ENCODE assay signal across 14 cellular contexts in the genomic region with DNA sequence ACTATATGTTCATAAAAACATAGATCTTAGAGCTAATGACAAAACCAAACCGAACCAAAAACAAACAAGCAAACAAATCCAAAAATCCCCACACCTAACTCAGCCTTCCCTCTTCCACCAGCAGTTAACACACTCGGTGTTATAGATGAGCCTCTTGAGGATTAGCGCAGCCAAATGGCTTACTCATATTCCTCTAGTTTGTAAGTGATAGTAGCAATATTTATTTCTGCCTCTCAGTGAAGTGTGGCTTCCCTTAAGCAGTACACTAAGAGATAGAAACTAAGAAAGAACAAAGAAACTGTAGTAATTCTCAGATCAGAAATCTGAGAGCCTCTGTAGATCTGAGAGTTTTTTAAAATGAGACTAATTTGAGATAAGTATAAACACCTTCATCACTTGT.
"Had no signal": no experiment of that assay in that cellular context is flagged by ENCODE, and none has a peak within 500 bp of the region (broad histone marks: within the 10 kb centered on the region; RNA-seq: fewer than 3 reads in every experiment).

No MANE protein-coding gene starts in this region.

- H3K36me3 Mint-ChIP-seq: stimulated activated memory B cell treated with anti-CD40 and anti-IgM and Interleukin-4, amounts not matched to agents 10 μg/mL and 1 μg/mL and 100 μg/mL, for 72 hours had no signal

- H3K27me3 ChIP-seq: gastroesophageal sphincter, pancreas, tibial artery had no signal

- H3K4me3 Mint-ChIP-seq: activated B cell treated with CpG ODN at 0.5 μM for 24 hours; activated CD8-positive, alpha-beta T cell treated with anti-CD3 and anti-CD28 coated beads, Interleukin-2, amount 10 ng/mL, durations not matched to agents 7 days and 5 days; stimulated activated memory B cell treated with anti-CD40 and anti-IgM and Interleukin-4, amounts not matched to agents 10 μg/mL and 1 μg/mL and 100 μg/mL, for 72 hours had no signal

- H3K36me3 ChIP-seq: gastroesophageal sphincter, pancreas, tibial artery had no signal

- H3K9me3 Mint-ChIP-seq: activated T-cell treated with anti-CD3 and anti-CD28 coated beads, Interleukin-2, amount 50 U/mL, for 72 hours; stimulated activated memory B cell treated with anti-CD40 and anti-IgM and Interleukin-4, amounts not matched to agents 10 μg/mL and 1 μg/mL and 100 μg/mL, for 72 hours had no signal

- H3K4me3 ChIP-seq: gastroesophageal sphincter, pancreas, tibial artery had no signal

- ATAC-seq: activated CD8-positive, alpha-beta T cell treated with anti-CD3 and anti-CD28 coated beads, Interleukin-2, amount 10 ng/mL, durations not matched to agents 7 days and 5 days; activated T-cell treated with anti-CD3 and anti-CD28 coated beads, Interleukin-2, amount 50 U/mL, for 72 hours; gastroesophageal sphincter; pancreas; stimulated activated memory B cell treated with anti-CD40 and anti-IgM and Interleukin-4, amounts not matched to agents 10 μg/mL and 1 μg/mL and 100 μg/mL, for 72 hours had no signal

- H3K27ac Mint-ChIP-seq: activated B cell treated with CpG ODN at 0.5 μM for 24 hours; activated CD8-positive, alpha-beta T cell treated with anti-CD3 and anti-CD28 coated beads, Interleukin-2, amount 10 ng/mL, durations not matched to agents 7 days and 5 days; activated T-cell treated with anti-CD3 and anti-CD28 coated beads, Interleukin-2, amount 50 U/mL, for 72 hours had no signal

- H3K27ac ChIP-seq: gastroesophageal sphincter, pancreas, tibial artery had no signal

- H3K9me3 ChIP-seq: gastroesophageal sphincter, pancreas, tibial artery had no signal

- DNase-seq: activated B cell treated with CpG ODN at 0.5 μM for 24 hours; activated CD4-positive, alpha-beta T cell treated with anti-CD3 and anti-CD28 coated beads for 48 hours; activated CD8-positive, alpha-beta memory T cell treated with anti-CD3 and anti-CD28 coated beads, Interleukin-2, amount 50 U/mL, for 4 hours; activated CD8-positive, alpha-beta T cell treated with anti-CD3 and anti-CD28 coated beads, Interleukin-2, amount 10 ng/mL, durations not matched to agents 7 days and 5 days; activated gamma-delta T cell treated with Interleukin-2 at 50 U/mL for 16 hours; activated T-cell treated with anti-CD3 and anti-CD28 coated beads, Interleukin-2, amount 50 U/mL, for 72 hours; aorta; cerebellar nuclear complex; effector memory CD4-positive, alpha-beta T cell; islet precursor cell; pancreas had no signal

- H3K27me3 Mint-ChIP-seq: activated B cell treated with CpG ODN at 0.5 μM for 24 hours; stimulated activated memory B cell treated with anti-CD40 and anti-IgM and Interleukin-4, amounts not matched to agents 10 μg/mL and 1 μg/mL and 100 μg/mL, for 72 hours had no signal
